8 cellular contexts compared by ENCODE assay signal in genomic region chr9:129080608-129081387, GRCh38. TPM values are rescaled to one million over a fixed set of nuclear protein-coding genes. Genes with fewer than 3 reads are reported as not detected.
A peak's percentile ranks its signal among the peaks of the same experiment; 100 is the strongest.
DNase-seq lines count a peak whose midpoint lies in the region; ATAC-seq and TF ChIP-seq lines count a peak whose summit lies in the region.

Gene DOLPP1, plus strand, starts transcription at chr9:129081111. Its CDS starts 21 bp downstream, at chr9:129081132.

- DNase-seq in AG10803 (ENCODE audit: low read depth) = peak; percentile 100
- DNase-seq in NCI-H460 (ENCODE audit: extremely low read depth, low read depth) = peak; percentile 99
- DNase-seq in activated CD4-positive, CD25-positive, alpha-beta regulatory T cell treated with anti-CD3 and anti-CD28 coated beads, Interleukin-2, amount 50 U/mL, for 72 hours = peak; percentile 97
- peak; percentile 99 for DNase-seq in cerebellum (ENCODE audit: low spot score)
- peak; percentile 100 for DNase-seq in islet precursor cell
- peak; percentile 95 to 99 (median 98) for DNase-seq in stimulated activated CD4-positive, alpha-beta T cell treated with anti-CD3 and anti-CD28 coated beads, Interleukin-12 subunit alpha, Interleukin-12 subunit beta, amount 100 ng/mL, for 48 hours (ENCODE audit: low read depth in 2 of 3, low spot score in 1 of 3)

- H3K4me3 ChIP-seq in AG10803 (ENCODE audit: low read length) = peak within 1 kb of the TSS; percentile 86

- peak; percentile 90 for ATAC-seq in GM19043 (IDR thresholded peaks at IDR 0.05; ENCODE audit: low read depth, unreplicated experiment)
- ATAC-seq in HG03378 (IDR thresholded peaks at IDR 0.05; ENCODE audit: unreplicated experiment) = peak; percentile 84

- no peak for TF ChIP-seq CTCF in AG10803 (conservative IDR thresholded peaks at IDR 0.05; ENCODE audit: low read length)

RNA-seq across cellular contexts. Expression of gene DOLPP1, which starts in this region (rescaled TPM):
- 13.4 and 17.1 TPM in 2 replicates for total RNA-seq in NCI-H460 (2014; rRNA removed; shearing (Covaris generic))
- polyA plus RNA-seq in NCI-H460 (2014; cell fraction: nucleus; rRNA removed) = 28.6 and 42.7 TPM in 2 replicates
- total RNA-seq in cerebellum = 12.0 TPM

Comparison
In these comparisons a context has a peak if more than half of its experiments do, and no peak if none do; other contexts are left out.
1. Peak in every context shown above with its lines: DNase-seq, ATAC-seq and H3K4me3 ChIP-seq.